Comparison of ENCODE assay signal across 22 cellular contexts in genomic region chr7:153158204-153158603, GRCh38.
"Had no signal": no experiment of that assay in that cellular context is flagged by ENCODE, and none has a peak within 500 bp of the region (broad histone marks: within the 10 kb centered on the region; RNA-seq: fewer than 3 reads in every experiment).

No MANE protein-coding gene starts in this region.

- H3K4me1 ChIP-seq: SJSA1 had no signal

- DNase-seq: Karpas-422, KG1, MG63, NCI-H1092, NCI-H1105 treated with DMSO at 0.1 percent for 48 hours, NCI-H1436, NCI-H187, NCI-H2029, NCI-H2081 treated with DMSO at 0.1 percent for 48 hours, NCI-H2171, NCI-H226, NCI-H446, NCI-H510A, NCI-H524 treated with DMSO at 0.1 percent for 48 hours, NCI-H69, NCI-H774, Right ventricle myocardium superior, RPMI8226, SIG-M5 had no signal

- H3K27me3 ChIP-seq: MG63, SJSA1 had no signal

- H3K36me3 ChIP-seq: MG63, SJSA1 had no signal

- H3K27ac ChIP-seq: HL-60, SJSA1, SK-N-MC had no signal

- H3K4me3 ChIP-seq: MG63, SJSA1, SK-N-MC had no signal

- H3K9me3 ChIP-seq: MG63 had no signal
